ENCODE assay signal across 1 cellular context in the genomic region with DNA sequence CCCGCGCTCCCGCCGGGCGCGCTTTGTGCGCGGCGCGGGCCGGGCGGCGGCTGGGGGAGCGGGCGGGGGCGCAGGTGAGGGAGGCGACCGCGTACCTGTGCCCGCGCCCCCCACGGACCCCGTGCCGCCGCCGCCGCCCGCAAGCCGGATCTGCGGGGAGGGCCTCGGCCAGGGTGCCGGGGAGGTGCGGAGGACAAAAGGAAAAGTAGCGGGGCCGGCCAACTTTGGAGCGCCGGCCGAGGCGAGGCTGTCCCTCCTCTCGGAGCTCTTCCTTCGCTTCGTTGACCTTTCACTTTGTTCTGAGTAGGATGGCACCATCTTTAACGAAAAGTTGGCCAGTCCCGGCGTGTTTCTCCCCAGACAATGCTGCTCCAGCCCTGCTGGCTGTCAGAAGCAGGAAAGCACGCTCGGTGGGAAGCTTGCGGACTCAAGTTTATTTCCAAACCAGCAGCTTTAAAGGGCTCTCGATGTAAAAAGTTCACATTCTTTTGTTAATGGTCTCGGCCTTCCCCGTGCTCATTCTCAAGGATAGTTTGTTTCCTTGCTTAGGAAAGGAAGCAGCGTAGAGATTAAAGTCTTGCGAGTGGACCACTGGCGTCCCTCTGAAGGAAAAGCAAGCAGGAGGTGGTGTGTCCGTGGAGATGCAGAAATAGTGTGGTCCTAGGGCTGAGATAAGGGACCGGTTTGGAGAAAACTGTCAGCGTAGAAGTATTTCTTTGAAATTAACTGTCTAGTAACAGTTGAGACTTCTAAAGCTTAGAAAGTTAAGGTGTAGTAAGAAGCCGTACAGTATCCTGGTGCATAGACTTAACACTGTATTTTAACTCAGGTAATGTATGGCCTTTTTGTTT.
TF ChIP-seq lines count a peak whose summit lies in the region.

No MANE protein-coding gene starts in this region.

TF ChIP-seq in IMR-90, 13 proteins besides CTCF, POLR2A, EP300 and RAD21:
- TF ChIP-seq, protein P1, sequence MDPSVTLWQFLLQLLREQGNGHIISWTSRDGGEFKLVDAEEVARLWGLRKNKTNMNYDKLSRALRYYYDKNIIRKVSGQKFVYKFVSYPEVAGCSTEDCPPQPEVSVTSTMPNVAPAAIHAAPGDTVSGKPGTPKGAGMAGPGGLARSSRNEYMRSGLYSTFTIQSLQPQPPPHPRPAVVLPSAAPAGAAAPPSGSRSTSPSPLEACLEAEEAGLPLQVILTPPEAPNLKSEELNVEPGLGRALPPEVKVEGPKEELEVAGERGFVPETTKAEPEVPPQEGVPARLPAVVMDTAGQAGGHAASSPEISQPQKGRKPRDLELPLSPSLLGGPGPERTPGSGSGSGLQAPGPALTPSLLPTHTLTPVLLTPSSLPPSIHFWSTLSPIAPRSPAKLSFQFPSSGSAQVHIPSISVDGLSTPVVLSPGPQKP (IDR thresholded peaks at IDR 0.05; ENCODE audit: borderline replicate concordance, low read depth, low read length) = no peak
- TF ChIP-seq RCOR1 (IDR thresholded peaks at IDR 0.05; ENCODE audit: insufficient replicate concordance, low read length) (no peak), MAFK (IDR thresholded peaks at IDR 0.05; ENCODE audit: low read depth, low read length) (no peak), RFX5 (IDR thresholded peaks at IDR 0.05; ENCODE audit: low read depth, low read length) (no peak), SMC3 (IDR thresholded peaks at IDR 0.05; ENCODE audit: low read depth, low read length) (no peak), CEBPB (IDR thresholded peaks at IDR 0.05; ENCODE audit: low read depth, low read length) (no peak), BHLHE40 (IDR thresholded peaks at IDR 0.05; ENCODE audit: low read depth, low read length) (no peak; the same call in 1 of the 2 replicates), MXI1 (IDR thresholded peaks at IDR 0.05; ENCODE audit: borderline replicate concordance, low read depth, low read length) (peak; percentile 92)
TF ChIP-seq in IMR-90: peak in this region for 1.
